2 cellular contexts compared by ENCODE assay signal in the genomic region with DNA sequence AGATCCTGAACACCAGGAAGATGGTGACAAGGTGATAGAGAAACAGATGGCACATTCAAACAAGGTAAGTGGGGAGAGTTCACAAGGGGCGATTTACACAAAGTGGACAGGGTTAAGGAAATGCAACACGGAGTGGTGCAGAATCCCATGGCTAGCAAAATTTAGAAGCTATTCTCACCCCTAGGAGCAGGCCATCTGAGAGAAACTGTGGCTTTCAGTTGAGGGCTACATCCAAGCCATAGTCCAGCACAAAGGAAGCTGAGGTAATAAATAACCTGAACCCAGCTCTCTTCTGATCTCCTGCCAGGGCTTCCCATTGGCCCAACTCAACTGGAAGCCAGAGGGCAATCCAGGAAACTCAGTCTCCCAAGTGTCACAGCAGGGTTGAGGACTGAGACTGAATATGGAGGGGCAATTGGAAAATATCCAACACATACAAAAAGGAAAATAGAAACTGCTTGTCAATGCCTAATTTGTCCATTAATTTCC.
TF ChIP-seq lines count a peak whose summit lies in the region.

No MANE protein-coding gene starts in this region.

TF ChIP-seq in GM23338, 12 proteins besides CTCF, POLR2A, EP300 and RAD21:
- TF ChIP-seq NANOG (IDR thresholded peaks at IDR 0.05; ENCODE audit: borderline replicate concordance) (no peak), POLR2AphosphoS5 (IDR thresholded peaks at IDR 0.05; ENCODE audit: low read depth) (no peak), ZNF331 (CRISPR knock-in tag; IDR thresholded peaks at IDR 0.05; ENCODE audit: low read depth) (no peak), ZNF114 (CRISPR knock-in tag; IDR thresholded peaks at IDR 0.05) (no peak), STAT1 (IDR thresholded peaks at IDR 0.05; ENCODE audit: unreplicated experiment) (no peak), EZH2phosphoT487 (IDR thresholded peaks at IDR 0.05; ENCODE audit: unreplicated experiment) (no peak), EZH2 (IDR thresholded peaks at IDR 0.05; ENCODE audit: low read depth, unreplicated experiment) (no peak), JUNB (IDR thresholded peaks at IDR 0.05; ENCODE audit: unreplicated experiment) (no peak), CREB1 (CRISPR knock-in tag; IDR thresholded peaks at IDR 0.05; ENCODE audit: low read depth) (no peak)
- TF ChIP-seq, protein P1, sequence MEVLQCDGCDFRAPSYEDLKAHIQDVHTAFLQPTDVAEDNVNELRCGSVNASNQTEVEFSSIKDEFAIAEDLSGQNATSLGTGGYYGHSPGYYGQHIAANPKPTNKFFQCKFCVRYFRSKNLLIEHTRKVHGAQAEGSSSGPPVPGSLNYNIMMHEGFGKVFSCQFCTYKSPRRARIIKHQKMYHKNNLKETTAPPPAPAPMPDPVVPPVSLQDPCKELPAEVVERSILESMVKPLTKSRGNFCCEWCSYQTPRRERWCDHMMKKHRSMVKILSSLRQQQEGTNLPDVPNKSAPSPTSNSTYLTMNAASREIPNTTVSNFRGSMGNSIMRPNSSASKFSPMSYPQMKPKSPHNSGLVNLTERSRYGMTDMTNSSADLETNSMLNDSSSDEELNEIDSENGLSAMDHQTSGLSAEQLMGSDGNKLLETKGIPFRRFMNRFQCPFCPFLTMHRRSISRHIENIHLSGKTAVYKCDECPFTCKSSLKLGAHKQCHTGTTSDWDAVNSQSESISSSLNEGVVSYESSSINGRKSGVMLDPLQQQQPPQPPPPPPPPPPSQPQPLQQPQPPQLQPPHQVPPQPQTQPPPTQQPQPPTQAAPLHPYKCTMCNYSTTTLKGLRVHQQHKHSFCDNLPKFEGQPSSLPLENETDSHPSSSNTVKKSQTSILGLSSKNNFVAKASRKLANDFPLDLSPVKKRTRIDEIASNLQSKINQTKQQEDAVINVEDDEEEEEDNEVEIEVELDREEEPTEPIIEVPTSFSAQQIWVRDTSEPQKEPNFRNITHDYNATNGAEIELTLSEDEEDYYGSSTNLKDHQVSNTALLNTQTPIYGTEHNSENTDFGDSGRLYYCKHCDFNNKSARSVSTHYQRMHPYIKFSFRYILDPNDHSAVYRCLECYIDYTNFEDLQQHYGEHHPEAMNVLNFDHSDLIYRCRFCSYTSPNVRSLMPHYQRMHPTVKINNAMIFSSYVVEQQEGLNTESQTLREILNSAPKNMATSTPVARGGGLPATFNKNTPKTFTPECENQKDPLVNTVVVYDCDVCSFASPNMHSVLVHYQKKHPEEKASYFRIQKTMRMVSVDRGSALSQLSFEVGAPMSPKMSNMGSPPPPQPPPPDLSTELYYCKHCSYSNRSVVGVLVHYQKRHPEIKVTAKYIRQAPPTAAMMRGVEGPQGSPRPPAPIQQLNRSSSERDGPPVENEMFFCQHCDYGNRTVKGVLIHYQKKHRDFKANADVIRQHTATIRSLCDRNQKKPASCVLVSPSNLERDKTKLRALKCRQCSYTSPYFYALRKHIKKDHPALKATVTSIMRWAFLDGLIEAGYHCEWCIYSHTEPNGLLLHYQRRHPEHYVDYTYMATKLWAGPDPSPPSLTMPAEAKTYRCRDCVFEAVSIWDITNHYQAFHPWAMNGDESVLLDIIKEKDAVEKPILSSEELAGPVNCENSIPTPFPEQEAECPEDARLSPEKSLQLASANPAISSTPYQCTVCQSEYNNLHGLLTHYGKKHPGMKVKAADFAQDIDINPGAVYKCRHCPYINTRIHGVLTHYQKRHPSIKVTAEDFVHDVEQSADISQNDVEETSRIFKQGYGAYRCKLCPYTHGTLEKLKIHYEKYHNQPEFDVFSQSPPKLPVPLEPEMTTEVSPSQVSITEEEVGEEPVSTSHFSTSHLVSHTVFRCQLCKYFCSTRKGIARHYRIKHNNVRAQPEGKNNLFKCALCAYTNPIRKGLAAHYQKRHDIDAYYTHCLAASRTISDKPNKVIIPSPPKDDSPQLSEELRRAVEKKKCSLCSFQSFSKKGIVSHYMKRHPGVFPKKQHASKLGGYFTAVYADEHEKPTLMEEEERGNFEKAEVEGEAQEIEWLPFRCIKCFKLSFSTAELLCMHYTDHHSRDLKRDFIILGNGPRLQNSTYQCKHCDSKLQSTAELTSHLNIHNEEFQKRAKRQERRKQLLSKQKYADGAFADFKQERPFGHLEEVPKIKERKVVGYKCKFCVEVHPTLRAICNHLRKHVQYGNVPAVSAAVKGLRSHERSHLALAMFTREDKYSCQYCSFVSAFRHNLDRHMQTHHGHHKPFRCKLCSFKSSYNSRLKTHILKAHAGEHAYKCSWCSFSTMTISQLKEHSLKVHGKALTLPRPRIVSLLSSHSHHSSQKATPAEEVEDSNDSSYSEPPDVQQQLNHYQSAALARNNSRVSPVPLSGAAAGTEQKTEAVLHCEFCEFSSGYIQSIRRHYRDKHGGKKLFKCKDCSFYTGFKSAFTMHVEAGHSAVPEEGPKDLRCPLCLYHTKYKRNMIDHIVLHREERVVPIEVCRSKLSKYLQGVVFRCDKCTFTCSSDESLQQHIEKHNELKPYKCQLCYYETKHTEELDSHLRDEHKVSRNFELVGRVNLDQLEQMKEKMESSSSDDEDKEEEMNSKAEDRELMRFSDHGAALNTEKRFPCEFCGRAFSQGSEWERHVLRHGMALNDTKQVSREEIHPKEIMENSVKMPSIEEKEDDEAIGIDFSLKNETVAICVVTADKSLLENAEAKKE (CRISPR knock-in tag; IDR thresholded peaks at IDR 0.05): no peak
TF ChIP-seq in GM23338: peak in this region for 0.

TF ChIP-seq in GM12878, 131 proteins besides CTCF, POLR2A, EP300 and RAD21:
- TF ChIP-seq MYB (IDR thresholded peaks at IDR 0.05; ENCODE audit: borderline replicate concordance, low read depth, low read length): no peak
- no peak for TF ChIP-seq ZBED1 (IDR thresholded peaks at IDR 0.05; ENCODE audit: borderline replicate concordance)
- no peak for TF ChIP-seq NR2C1 (IDR thresholded peaks at IDR 0.05)
- no peak for TF ChIP-seq JUND (IDR thresholded peaks at IDR 0.05; ENCODE audit: low read depth, low read length)
- TF ChIP-seq, protein P2, sequence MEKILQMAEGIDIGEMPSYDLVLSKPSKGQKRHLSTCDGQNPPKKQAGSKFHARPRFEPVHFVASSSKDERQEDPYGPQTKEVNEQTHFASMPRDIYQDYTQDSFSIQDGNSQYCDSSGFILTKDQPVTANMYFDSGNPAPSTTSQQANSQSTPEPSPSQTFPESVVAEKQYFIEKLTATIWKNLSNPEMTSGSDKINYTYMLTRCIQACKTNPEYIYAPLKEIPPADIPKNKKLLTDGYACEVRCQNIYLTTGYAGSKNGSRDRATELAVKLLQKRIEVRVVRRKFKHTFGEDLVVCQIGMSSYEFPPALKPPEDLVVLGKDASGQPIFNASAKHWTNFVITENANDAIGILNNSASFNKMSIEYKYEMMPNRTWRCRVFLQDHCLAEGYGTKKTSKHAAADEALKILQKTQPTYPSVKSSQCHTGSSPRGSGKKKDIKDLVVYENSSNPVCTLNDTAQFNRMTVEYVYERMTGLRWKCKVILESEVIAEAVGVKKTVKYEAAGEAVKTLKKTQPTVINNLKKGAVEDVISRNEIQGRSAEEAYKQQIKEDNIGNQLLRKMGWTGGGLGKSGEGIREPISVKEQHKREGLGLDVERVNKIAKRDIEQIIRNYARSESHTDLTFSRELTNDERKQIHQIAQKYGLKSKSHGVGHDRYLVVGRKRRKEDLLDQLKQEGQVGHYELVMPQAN (conservative IDR thresholded peaks at IDR 0.05): no peak
- TF ChIP-seq, protein P3, sequence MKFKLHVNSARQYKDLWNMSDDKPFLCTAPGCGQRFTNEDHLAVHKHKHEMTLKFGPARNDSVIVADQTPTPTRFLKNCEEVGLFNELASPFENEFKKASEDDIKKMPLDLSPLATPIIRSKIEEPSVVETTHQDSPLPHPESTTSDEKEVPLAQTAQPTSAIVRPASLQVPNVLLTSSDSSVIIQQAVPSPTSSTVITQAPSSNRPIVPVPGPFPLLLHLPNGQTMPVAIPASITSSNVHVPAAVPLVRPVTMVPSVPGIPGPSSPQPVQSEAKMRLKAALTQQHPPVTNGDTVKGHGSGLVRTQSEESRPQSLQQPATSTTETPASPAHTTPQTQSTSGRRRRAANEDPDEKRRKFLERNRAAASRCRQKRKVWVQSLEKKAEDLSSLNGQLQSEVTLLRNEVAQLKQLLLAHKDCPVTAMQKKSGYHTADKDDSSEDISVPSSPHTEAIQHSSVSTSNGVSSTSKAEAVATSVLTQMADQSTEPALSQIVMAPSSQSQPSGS (IDR thresholded peaks at IDR 0.05; ENCODE audit: low read length): no peak
